ENCODE assay signal across 26 cellular contexts in genomic region chr13:107035186-107035585, GRCh38.
"Had no signal": no experiment of that assay in that cellular context is flagged by ENCODE, and none has a peak within 500 bp of the region (broad histone marks: within the 10 kb centered on the region; RNA-seq: fewer than 3 reads in every experiment).

No MANE protein-coding gene starts in this region.

- H3K9me3 ChIP-seq: breast epithelium, SJCRH30 had no signal

- H3K4me3 ChIP-seq: breast epithelium, SJCRH30 had no signal

- H3K4me1 ChIP-seq: breast epithelium, SJCRH30 had no signal

- DNase-seq: activated CD4-positive, alpha-beta T cell treated with anti-CD3 and anti-CD28 coated beads, Interleukin-2, amount 10 ng/mL, durations not matched to agents 24 days and 14 days; activated CD4-positive, alpha-beta T cell treated with anti-CD3 and anti-CD28 coated beads, Interleukin-2, amount 50 U/mL, for 48 hours; activated CD8-positive, alpha-beta memory T cell treated with anti-CD3 and anti-CD28 coated beads, Interleukin-2, amount 10 ng/mL, durations not matched to agents 7 days and 5 days; activated effector memory CD4-positive, alpha-beta T cell treated with Interleukin-2 at 50 U/mL for 16 hours; activated naive CD4-positive, alpha-beta T cell; activated T-cell treated with anti-CD3 and anti-CD28 coated beads, Interleukin-2, amount 50 U/mL, for 24 hours; caudate nucleus; KG1; NCI-H1092 treated with DMSO at 0.1 percent for 48 hours; NCI-H1436; NCI-H1694 treated with DMSO at 0.1 percent for 48 hours; NCI-H2029 treated with DMSO at 0.1 percent for 48 hours; NCI-H345; NCI-H510A; NCI-H69; NK-92 treated with Interleukin-12 subunit alpha and Interleukin-12 subunit beta, amount 100 ng/mL, for 24 hours; OCI-M1; RPMI8226; SJCRH30; SW 1271 had no signal

- ATAC-seq: activated CD4-positive, CD25-positive, alpha-beta regulatory T cell treated with anti-CD3 and anti-CD28 coated beads, Interleukin-2, amount 50 U/mL, for 24 hours; activated CD8-positive, alpha-beta memory T cell treated with anti-CD3 and anti-CD28 coated beads, Interleukin-2, amount 10 ng/mL, durations not matched to agents 7 days and 5 days; activated naive CD4-positive, alpha-beta T cell treated with anti-CD3 and anti-CD28 coated beads, Interleukin-2, amount 50 U/mL, for 72 hours; Panc1; Right ventricle myocardium inferior; SK-N-SH treated with all-trans-retinoic acid at 6 μM for 48 hours had no signal

- H3K27me3 ChIP-seq: breast epithelium, SJCRH30 had no signal

- H3K27ac ChIP-seq: breast epithelium, SJCRH30 had no signal

- H3K36me3 ChIP-seq: breast epithelium, SJCRH30 had no signal
